In genomic region chr21:29257701-29258100, GRCh38 we compare ENCODE assay signal across 1 cellular context.
TF ChIP-seq lines count a peak whose summit lies in the region.

No MANE protein-coding gene starts in this region.

TF ChIP-seq in IMR-90, 13 proteins besides CTCF, POLR2A, EP300 and RAD21:
- TF ChIP-seq MXI1 (IDR thresholded peaks at IDR 0.05; ENCODE audit: borderline replicate concordance, low read depth, low read length) (no peak), CHD1 (IDR thresholded peaks at IDR 0.05; ENCODE audit: low read depth, low read length) (no peak), FOS (IDR thresholded peaks at IDR 0.05; ENCODE audit: low read depth, low read length) (no peak), MAZ (IDR thresholded peaks at IDR 0.05; ENCODE audit: borderline replicate concordance, low read depth, low read length) (no peak), CEBPB (IDR thresholded peaks at IDR 0.05; ENCODE audit: low read depth, low read length) (peak; percentile 92), MAFK (IDR thresholded peaks at IDR 0.05; ENCODE audit: low read depth, low read length) (no peak)
- TF ChIP-seq, protein P1, sequence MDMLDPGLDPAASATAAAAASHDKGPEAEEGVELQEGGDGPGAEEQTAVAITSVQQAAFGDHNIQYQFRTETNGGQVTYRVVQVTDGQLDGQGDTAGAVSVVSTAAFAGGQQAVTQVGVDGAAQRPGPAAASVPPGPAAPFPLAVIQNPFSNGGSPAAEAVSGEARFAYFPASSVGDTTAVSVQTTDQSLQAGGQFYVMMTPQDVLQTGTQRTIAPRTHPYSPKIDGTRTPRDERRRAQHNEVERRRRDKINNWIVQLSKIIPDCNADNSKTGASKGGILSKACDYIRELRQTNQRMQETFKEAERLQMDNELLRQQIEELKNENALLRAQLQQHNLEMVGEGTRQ (IDR thresholded peaks at IDR 0.05; ENCODE audit: low read depth, low read length): no peak
